Comparison of ENCODE assay signal across 8 cellular contexts in the genomic region with DNA sequence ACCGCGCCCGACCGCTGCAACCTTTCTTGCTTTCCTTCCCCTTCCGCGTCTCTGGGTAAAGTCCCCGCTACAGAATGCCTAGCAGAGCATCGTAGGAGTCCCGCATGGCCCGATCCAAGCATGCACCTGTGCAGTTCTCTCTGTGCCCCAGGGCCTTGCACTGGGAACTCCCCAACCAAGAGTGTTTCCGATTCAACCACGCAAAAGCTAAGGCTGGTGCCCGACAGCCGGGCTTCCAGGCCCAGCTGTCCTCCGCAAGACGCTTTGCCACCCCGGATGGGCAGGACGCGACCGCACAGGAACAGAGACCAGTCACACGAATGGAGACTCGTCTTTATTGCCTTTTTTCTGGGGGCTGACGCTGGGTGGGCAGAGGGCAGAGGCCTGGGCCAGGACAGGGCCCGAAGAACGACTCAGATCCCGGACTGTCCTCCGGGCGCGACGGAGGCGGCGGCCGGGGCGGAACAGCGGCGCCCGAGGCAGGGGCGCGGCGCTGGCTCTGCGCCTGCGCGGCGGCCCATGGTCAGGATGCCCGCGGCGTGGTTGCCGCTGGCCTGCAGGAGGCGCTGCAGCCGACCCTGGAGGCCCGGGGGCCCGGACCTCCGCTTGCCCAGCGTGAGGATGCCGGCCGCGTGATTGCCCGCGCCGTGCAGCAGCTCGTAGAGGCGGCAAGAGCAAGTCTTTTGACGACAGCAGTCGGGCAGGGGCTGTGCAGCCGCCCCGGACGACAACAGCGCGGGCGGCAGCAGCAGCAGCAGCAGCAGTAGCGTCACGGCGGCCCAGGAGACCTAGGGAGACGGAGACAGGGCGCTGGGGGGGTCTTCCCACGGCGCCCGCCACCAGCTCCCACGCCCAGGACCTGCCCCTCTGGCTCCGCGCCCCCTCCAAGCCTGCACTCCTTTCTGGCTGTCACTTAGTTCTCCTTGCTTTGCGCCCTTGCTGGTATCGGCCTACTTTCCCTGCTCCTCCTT. TPM values are rescaled to one million over a fixed set of nuclear protein-coding genes. Genes with fewer than 3 reads are reported as not detected.
A peak's percentile ranks its signal among the peaks of the same experiment; 100 is the strongest.
DNase-seq lines count a peak whose midpoint lies in the region; TF ChIP-seq lines count a peak whose summit lies in the region.

No MANE protein-coding gene starts in this region.

- H3K27ac ChIP-seq in layer of hippocampus (ENCODE audit: low read depth, low read length) = peak overlapping the region; percentile 68

- H3K4me3 ChIP-seq in HFF-Myc (replicated peaks; ENCODE audit: low read depth, low read length) = peak overlapping the region; percentile 42

- DNase-seq in GM03348 (ENCODE audit: low spot score) = peak; percentile 98
- no peak for DNase-seq in HFF-Myc (ENCODE audit: extremely low read depth, low read depth)
- peak; percentile 59 for DNase-seq in NCI-H2029 (lab: John Stamatoyannopoulos, UW)
- DNase-seq in activated CD4-positive, CD25-positive, alpha-beta regulatory T cell (lab: John Stamatoyannopoulos, UW) = peak; percentile 47 to 62 (median 54)
- DNase-seq in cerebellum (ENCODE audit: low spot score) = peak; percentile 87
- peak; percentile 32 to 63 for DNase-seq in stimulated activated CD4-positive, alpha-beta T cell treated with anti-CD3 and anti-CD28 coated beads, Interleukin-1b, Interleukin-23, amount 100 ng/mL, for 1 hour (ENCODE audit: low read depth in 2 of 2)
- no peak for DNase-seq in COR-L47 (lab: John Stamatoyannopoulos, UW)

- peaks cover 3% of the 10 kb centered on the region for H3K27me3 ChIP-seq in layer of hippocampus (ENCODE audit: control insufficient read depth, insufficient read depth, low read length)

- peak; percentile 65 for TF ChIP-seq CTCF in HFF-Myc (IDR thresholded peaks at IDR 0.05; ENCODE audit: low read depth, low read length, missing control alignments)

RNA-seq across cellular contexts. Expression of a gene that starts 1.2 kb away (rescaled TPM):
- not detected for total RNA-seq in cerebellum

RNA-seq across cellular contexts. Expression of a gene that starts 3.1 kb away (rescaled TPM):
- 0.82 TPM for total RNA-seq in cerebellum

RNA-seq across cellular contexts. Expression of a gene that starts 10.3 kb away (rescaled TPM):
- total RNA-seq in cerebellum = 4.7 TPM

RNA-seq across cellular contexts. Expression of a gene that starts 29.2 kb away (rescaled TPM):
- total RNA-seq in cerebellum = 37.7 TPM

Comparison
In these comparisons a context has a peak if more than half of its experiments do, and no peak if none do; other contexts are left out.
1. DNase-seq: peak in GM03348 (single experiment), NCI-H2029 (single experiment), activated CD4-positive, CD25-positive, alpha-beta regulatory T cell (4 of 4), cerebellum (single experiment) and stimulated activated CD4-positive, alpha-beta T cell treated with anti-CD3 and anti-CD28 coated beads, Interleukin-1b, Interleukin-23, amount 100 ng/mL, for 1 hour (2 of 2); none in HFF-Myc (single experiment) and COR-L47 (single experiment).